In genomic region chr1:108779455-108779854, GRCh38 we compare ENCODE assay signal across 34 cellular contexts.
"Had no signal": no experiment of that assay in that cellular context is flagged by ENCODE, and none has a peak within 500 bp of the region (broad histone marks: within the 10 kb centered on the region; RNA-seq: fewer than 3 reads in every experiment).

No MANE protein-coding gene starts in this region.

- DNase-seq: Karpas-422, Kasumi-1, MG63, MM.1S, MV-4-11, NCI-H1048, NCI-H1092, NCI-H1092 treated with DMSO at 0.1 percent for 48 hours, NCI-H1105, NCI-H1105 treated with DMSO at 0.1 percent for 48 hours, NCI-H1417, NCI-H1417 treated with DMSO at 0.1 percent for 48 hours, NCI-H1436, NCI-H1436 treated with DMSO at 0.1 percent for 48 hours, NCI-H146, NCI-H1694, NCI-H1694 treated with DMSO at 0.1 percent for 48 hours, NCI-H187, NCI-H187 treated with DMSO at 0.1 percent for 48 hours, NCI-H2029, NCI-H2029 treated with DMSO at 0.1 percent for 48 hours, NCI-H2081, NCI-H2081 treated with DMSO at 0.1 percent for 48 hours, NCI-H2107, NCI-H2171, NCI-H2171 treated with DMSO at 0.1 percent for 48 hours, NCI-H2227 treated with DMSO at 0.1 percent for 48 hours, NCI-H226, NCI-H345, NCI-H446, NCI-H446 treated with DMSO at 0.1 percent for 48 hours, NCI-H510A, NCI-H510A treated with DMSO at 0.1 percent for 48 hours had no signal

- H3K4me2 ChIP-seq: KMS-11 had no signal

- H3K4me3 ChIP-seq: MG63 had no signal

- H3K27ac ChIP-seq: KMS-11 had no signal

- H3K27me3 ChIP-seq: MG63 had no signal

- H3K9ac ChIP-seq: KMS-11 had no signal
